Comparison of ENCODE assay signal across 1 cellular context in the genomic region with DNA sequence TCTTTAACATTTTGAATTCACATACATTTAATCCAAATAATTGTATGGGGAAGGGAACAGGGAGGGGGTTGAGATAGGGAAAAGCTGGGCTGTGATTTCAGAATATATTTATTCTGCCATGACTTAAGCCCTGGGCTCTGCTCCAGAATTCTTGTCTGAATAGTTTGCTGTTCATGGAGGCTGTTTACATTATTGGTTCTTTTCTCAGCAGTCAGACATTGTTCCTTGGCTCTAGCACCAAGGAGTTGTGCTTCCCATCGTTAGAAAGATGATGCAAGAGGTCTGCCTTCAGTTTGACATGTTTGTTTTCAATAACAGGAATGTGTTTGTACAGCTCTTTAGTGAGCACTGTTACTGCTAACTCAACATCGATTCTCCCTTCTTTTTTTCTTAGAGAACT.
TF ChIP-seq lines count a peak whose summit lies in the region.

No MANE protein-coding gene starts in this region.

TF ChIP-seq in WTC11, 78 proteins besides CTCF, POLR2A, EP300 and RAD21 (continued from another document):
- TF ChIP-seq, protein P1, sequence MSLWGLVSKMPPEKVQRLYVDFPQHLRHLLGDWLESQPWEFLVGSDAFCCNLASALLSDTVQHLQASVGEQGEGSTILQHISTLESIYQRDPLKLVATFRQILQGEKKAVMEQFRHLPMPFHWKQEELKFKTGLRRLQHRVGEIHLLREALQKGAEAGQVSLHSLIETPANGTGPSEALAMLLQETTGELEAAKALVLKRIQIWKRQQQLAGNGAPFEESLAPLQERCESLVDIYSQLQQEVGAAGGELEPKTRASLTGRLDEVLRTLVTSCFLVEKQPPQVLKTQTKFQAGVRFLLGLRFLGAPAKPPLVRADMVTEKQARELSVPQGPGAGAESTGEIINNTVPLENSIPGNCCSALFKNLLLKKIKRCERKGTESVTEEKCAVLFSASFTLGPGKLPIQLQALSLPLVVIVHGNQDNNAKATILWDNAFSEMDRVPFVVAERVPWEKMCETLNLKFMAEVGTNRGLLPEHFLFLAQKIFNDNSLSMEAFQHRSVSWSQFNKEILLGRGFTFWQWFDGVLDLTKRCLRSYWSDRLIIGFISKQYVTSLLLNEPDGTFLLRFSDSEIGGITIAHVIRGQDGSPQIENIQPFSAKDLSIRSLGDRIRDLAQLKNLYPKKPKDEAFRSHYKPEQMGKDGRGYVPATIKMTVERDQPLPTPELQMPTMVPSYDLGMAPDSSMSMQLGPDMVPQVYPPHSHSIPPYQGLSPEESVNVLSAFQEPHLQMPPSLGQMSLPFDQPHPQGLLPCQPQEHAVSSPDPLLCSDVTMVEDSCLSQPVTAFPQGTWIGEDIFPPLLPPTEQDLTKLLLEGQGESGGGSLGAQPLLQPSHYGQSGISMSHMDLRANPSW (CRISPR knock-in tag; conservative IDR thresholded peaks at IDR 0.05; ENCODE audit: low read depth): no peak
- TF ChIP-seq MYBL2 (CRISPR knock-in tag; IDR thresholded peaks at IDR 0.05) (no peak), SP1 (CRISPR knock-in tag; conservative IDR thresholded peaks at IDR 0.05) (no peak), TP53 (CRISPR knock-in tag; IDR thresholded peaks at IDR 0.05) (no peak), ZBTB21 (CRISPR knock-in tag; IDR thresholded peaks at IDR 0.05; ENCODE audit: borderline replicate concordance) (no peak), RORB (CRISPR knock-in tag; IDR thresholded peaks at IDR 0.05) (no peak), PRRX2 (CRISPR knock-in tag; IDR thresholded peaks at IDR 0.05) (no peak), NFATC4 (CRISPR knock-in tag; IDR thresholded peaks at IDR 0.05) (no peak), JAZF1 (CRISPR knock-in tag; IDR thresholded peaks at IDR 0.05) (no peak)
- TF ChIP-seq, protein P2, sequence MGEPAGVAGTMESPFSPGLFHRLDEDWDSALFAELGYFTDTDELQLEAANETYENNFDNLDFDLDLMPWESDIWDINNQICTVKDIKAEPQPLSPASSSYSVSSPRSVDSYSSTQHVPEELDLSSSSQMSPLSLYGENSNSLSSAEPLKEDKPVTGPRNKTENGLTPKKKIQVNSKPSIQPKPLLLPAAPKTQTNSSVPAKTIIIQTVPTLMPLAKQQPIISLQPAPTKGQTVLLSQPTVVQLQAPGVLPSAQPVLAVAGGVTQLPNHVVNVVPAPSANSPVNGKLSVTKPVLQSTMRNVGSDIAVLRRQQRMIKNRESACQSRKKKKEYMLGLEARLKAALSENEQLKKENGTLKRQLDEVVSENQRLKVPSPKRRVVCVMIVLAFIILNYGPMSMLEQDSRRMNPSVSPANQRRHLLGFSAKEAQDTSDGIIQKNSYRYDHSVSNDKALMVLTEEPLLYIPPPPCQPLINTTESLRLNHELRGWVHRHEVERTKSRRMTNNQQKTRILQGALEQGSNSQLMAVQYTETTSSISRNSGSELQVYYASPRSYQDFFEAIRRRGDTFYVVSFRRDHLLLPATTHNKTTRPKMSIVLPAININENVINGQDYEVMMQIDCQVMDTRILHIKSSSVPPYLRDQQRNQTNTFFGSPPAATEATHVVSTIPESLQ (CRISPR knock-in tag; IDR thresholded peaks at IDR 0.05): no peak
- TF ChIP-seq, protein P3, sequence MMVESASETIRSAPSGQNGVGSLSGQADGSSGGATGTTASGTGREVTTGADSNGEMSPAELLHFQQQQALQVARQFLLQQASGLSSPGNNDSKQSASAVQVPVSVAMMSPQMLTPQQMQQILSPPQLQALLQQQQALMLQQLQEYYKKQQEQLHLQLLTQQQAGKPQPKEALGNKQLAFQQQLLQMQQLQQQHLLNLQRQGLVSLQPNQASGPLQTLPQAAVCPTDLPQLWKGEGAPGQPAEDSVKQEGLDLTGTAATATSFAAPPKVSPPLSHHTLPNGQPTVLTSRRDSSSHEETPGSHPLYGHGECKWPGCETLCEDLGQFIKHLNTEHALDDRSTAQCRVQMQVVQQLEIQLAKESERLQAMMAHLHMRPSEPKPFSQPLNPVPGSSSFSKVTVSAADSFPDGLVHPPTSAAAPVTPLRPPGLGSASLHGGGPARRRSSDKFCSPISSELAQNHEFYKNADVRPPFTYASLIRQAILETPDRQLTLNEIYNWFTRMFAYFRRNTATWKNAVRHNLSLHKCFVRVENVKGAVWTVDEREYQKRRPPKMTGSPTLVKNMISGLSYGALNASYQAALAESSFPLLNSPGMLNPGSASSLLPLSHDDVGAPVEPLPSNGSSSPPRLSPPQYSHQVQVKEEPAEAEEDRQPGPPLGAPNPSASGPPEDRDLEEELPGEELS (CRISPR knock-in tag; IDR thresholded peaks at IDR 0.05): no peak
TF ChIP-seq in WTC11: peak in this region for 0.
